In genomic region chr22:38870312-38870741, GRCh38 we compare ENCODE assay signal across 8 cellular contexts. TPM values are rescaled to one million over a fixed set of nuclear protein-coding genes. Genes with fewer than 3 reads are reported as not detected.
DNase-seq lines count a peak whose midpoint lies in the region; ATAC-seq, FAIRE-seq and TF ChIP-seq lines count a peak whose summit lies in the region.

No MANE protein-coding gene starts in this region.

- H3K4me2 ChIP-seq in osteoblast (ENCODE audit: insufficient read depth, low read length) = peak overlapping the region; percentile 87

- peaks cover 51% of the 10 kb centered on the region for H3K4me1 Mint-ChIP-seq in activated naive CD8-positive, alpha-beta T cell (ENCODE audit: low read depth)
- H3K4me1 Mint-ChIP-seq in glutamatergic neuron (ENCODE audit: low read depth, unreplicated experiment) = peaks cover 21% of the 10 kb centered on the region

- peak overlapping the region; percentile 14 for H2AFZ ChIP-seq in osteoblast (ENCODE audit: low read length)

- peaks cover 32% of the 10 kb centered on the region for H3K79me2 ChIP-seq in osteoblast (ENCODE audit: insufficient read depth, low read length)

- no peaks in the 10 kb centered on the region for H3K36me3 Mint-ChIP-seq in activated naive CD8-positive, alpha-beta T cell
- H3K36me3 Mint-ChIP-seq in glutamatergic neuron (ENCODE audit: unreplicated experiment) = no peaks in the 10 kb centered on the region

- no peaks in the 10 kb centered on the region for H3K27me3 Mint-ChIP-seq in activated naive CD8-positive, alpha-beta T cell
- peaks cover 2% of the 10 kb centered on the region for H3K27me3 Mint-ChIP-seq in glutamatergic neuron (ENCODE audit: unreplicated experiment)

- H3K27ac ChIP-seq in osteoblast (ENCODE audit: low read depth, low read length) = no peak overlapping the region

- H3K4me3 Mint-ChIP-seq in activated naive CD8-positive, alpha-beta T cell = peak overlapping the region; percentile 93
- peak overlapping the region; percentile 91 for H3K4me3 Mint-ChIP-seq in glutamatergic neuron (ENCODE audit: unreplicated experiment)

- peaks cover 10% of the 10 kb centered on the region for H3K4me1 ChIP-seq in osteoblast (ENCODE audit: insufficient read depth, low read length)

- peak; percentile 89 for TF ChIP-seq CTCF in glutamatergic neuron (IDR thresholded peaks at IDR 0.05; ENCODE audit: partially characterized antibody, unreplicated experiment)
- peak; percentile 96 for TF ChIP-seq CTCF in osteoblast (IDR thresholded peaks at IDR 0.05; ENCODE audit: extremely low read depth, low read depth, low read length)

- peaks cover 33% of the 10 kb centered on the region for H4K20me1 ChIP-seq in osteoblast (ENCODE audit: insufficient read depth, low read length)

- peak overlapping the region; percentile 93 for H3K27ac Mint-ChIP-seq in activated naive CD8-positive, alpha-beta T cell
- no peak overlapping the region for H3K27ac Mint-ChIP-seq in glutamatergic neuron (ENCODE audit: unreplicated experiment)

- peak overlapping the region; percentile 85 for H3K4me3 ChIP-seq in osteoblast (ENCODE audit: insufficient read depth, low read length)

- peaks cover 26% of the 10 kb centered on the region for H3K36me3 ChIP-seq in osteoblast (ENCODE audit: insufficient read depth, low read length)

- no peaks in the 10 kb centered on the region for H3K9me3 ChIP-seq in osteoblast (ENCODE audit: low read depth, low read length)

- no peak for ATAC-seq in HG02884 (IDR thresholded peaks at IDR 0.05; ENCODE audit: unreplicated experiment)

- H3K9me3 Mint-ChIP-seq in activated naive CD8-positive, alpha-beta T cell (ENCODE audit: low read depth) = no peaks in the 10 kb centered on the region
- H3K9me3 Mint-ChIP-seq in glutamatergic neuron (ENCODE audit: unreplicated experiment) = peaks cover 7% of the 10 kb centered on the region

- DNase-seq in GM12891 (ENCODE audit: insufficient read length, low spot score) = peak; percentile 50
- DNase-seq in NCI-H1092 (lab: John Stamatoyannopoulos, UW) = peak; percentile 75
- peak; percentile 59 for DNase-seq in SKM-1 treated with dmso at 0.1 percent for 144 hours (lab: John Stamatoyannopoulos, UW; ENCODE audit: unreplicated experiment)
- peak; percentile 94 for DNase-seq in glutamatergic neuron
- peak; percentile 99 for DNase-seq in osteoblast (ENCODE audit: insufficient read length, low spot score, missing footprints)
- DNase-seq in superior temporal gyrus (ENCODE audit: extremely low spot score) = peak; percentile 90

- peak; percentile 96 for FAIRE-seq in GM12891 (lab: Jason Lieb, UNC)

- peaks cover 10% of the 10 kb centered on the region for H3K27me3 ChIP-seq in osteoblast (ENCODE audit: insufficient read depth, low read length)

- 0 out of 2 replicates have a peak, but pooled peaks have one; percentile 35 for TF ChIP-seq POLR2A in GM12891 (IDR thresholded peaks at IDR 0.05; ENCODE audit: low read depth, low read length)

TF ChIP-seq in GM12891, 5 proteins besides CTCF, POLR2A, EP300 and RAD21:
- TF ChIP-seq TAF1 (IDR thresholded peaks at IDR 0.05; ENCODE audit: low read depth, low read length) (0 out of 2 replicates have a peak, but pooled peaks have one; percentile 18), POU2F2 (IDR thresholded peaks at IDR 0.05; ENCODE audit: low read depth, low read length) (peak; percentile 35; the same call in 1 of the 2 replicates), SPI1 (IDR thresholded peaks at IDR 0.05; ENCODE audit: low read depth, low read length) (peak; percentile 82), POLR2AphosphoS5 (IDR thresholded peaks at IDR 0.05; ENCODE audit: low read depth, low read length) (peak; percentile 31; the same call in 1 of the 2 replicates), PAX5 (IDR thresholded peaks at IDR 0.05; ENCODE audit: insufficient read depth, low read length, severe bottlenecking) (no peak)

RNA-seq across cellular contexts. Expression of gene CBX6, which starts 1.7 kb away (rescaled TPM):
- polyA plus RNA-seq in GM12891 (2012; ENCODE audit: low read depth, missing spikeins) = 39.0 TPM
- total RNA-seq in glutamatergic neuron (ENCODE audit: unreplicated experiment) (27.6 TPM), osteoblast (58.6 and 59.5 TPM in 2 replicates)

RNA-seq across cellular contexts. Expression of gene NPTXR, which starts 26.5 kb away (rescaled TPM):
- 0.08 TPM for polyA plus RNA-seq in GM12891 (2012; ENCODE audit: low read depth, missing spikeins)
- total RNA-seq in glutamatergic neuron (ENCODE audit: unreplicated experiment) (9.2 TPM), osteoblast (0.72 and 1.5 TPM in 2 replicates)
